Comparison of ENCODE assay signal across 1 cellular context in genomic region chr5:90889325-90889600, GRCh38.
TF ChIP-seq lines count a peak whose summit lies in the region.

No MANE protein-coding gene starts in this region.

TF ChIP-seq in GM23338, 12 proteins besides CTCF, POLR2A, EP300 and RAD21 (continued from another document):
- TF ChIP-seq, protein P1, sequence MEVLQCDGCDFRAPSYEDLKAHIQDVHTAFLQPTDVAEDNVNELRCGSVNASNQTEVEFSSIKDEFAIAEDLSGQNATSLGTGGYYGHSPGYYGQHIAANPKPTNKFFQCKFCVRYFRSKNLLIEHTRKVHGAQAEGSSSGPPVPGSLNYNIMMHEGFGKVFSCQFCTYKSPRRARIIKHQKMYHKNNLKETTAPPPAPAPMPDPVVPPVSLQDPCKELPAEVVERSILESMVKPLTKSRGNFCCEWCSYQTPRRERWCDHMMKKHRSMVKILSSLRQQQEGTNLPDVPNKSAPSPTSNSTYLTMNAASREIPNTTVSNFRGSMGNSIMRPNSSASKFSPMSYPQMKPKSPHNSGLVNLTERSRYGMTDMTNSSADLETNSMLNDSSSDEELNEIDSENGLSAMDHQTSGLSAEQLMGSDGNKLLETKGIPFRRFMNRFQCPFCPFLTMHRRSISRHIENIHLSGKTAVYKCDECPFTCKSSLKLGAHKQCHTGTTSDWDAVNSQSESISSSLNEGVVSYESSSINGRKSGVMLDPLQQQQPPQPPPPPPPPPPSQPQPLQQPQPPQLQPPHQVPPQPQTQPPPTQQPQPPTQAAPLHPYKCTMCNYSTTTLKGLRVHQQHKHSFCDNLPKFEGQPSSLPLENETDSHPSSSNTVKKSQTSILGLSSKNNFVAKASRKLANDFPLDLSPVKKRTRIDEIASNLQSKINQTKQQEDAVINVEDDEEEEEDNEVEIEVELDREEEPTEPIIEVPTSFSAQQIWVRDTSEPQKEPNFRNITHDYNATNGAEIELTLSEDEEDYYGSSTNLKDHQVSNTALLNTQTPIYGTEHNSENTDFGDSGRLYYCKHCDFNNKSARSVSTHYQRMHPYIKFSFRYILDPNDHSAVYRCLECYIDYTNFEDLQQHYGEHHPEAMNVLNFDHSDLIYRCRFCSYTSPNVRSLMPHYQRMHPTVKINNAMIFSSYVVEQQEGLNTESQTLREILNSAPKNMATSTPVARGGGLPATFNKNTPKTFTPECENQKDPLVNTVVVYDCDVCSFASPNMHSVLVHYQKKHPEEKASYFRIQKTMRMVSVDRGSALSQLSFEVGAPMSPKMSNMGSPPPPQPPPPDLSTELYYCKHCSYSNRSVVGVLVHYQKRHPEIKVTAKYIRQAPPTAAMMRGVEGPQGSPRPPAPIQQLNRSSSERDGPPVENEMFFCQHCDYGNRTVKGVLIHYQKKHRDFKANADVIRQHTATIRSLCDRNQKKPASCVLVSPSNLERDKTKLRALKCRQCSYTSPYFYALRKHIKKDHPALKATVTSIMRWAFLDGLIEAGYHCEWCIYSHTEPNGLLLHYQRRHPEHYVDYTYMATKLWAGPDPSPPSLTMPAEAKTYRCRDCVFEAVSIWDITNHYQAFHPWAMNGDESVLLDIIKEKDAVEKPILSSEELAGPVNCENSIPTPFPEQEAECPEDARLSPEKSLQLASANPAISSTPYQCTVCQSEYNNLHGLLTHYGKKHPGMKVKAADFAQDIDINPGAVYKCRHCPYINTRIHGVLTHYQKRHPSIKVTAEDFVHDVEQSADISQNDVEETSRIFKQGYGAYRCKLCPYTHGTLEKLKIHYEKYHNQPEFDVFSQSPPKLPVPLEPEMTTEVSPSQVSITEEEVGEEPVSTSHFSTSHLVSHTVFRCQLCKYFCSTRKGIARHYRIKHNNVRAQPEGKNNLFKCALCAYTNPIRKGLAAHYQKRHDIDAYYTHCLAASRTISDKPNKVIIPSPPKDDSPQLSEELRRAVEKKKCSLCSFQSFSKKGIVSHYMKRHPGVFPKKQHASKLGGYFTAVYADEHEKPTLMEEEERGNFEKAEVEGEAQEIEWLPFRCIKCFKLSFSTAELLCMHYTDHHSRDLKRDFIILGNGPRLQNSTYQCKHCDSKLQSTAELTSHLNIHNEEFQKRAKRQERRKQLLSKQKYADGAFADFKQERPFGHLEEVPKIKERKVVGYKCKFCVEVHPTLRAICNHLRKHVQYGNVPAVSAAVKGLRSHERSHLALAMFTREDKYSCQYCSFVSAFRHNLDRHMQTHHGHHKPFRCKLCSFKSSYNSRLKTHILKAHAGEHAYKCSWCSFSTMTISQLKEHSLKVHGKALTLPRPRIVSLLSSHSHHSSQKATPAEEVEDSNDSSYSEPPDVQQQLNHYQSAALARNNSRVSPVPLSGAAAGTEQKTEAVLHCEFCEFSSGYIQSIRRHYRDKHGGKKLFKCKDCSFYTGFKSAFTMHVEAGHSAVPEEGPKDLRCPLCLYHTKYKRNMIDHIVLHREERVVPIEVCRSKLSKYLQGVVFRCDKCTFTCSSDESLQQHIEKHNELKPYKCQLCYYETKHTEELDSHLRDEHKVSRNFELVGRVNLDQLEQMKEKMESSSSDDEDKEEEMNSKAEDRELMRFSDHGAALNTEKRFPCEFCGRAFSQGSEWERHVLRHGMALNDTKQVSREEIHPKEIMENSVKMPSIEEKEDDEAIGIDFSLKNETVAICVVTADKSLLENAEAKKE (CRISPR knock-in tag; IDR thresholded peaks at IDR 0.05) = no peak
- no peak for TF ChIP-seq NANOG (IDR thresholded peaks at IDR 0.05; ENCODE audit: borderline replicate concordance)
- TF ChIP-seq EZH2 (IDR thresholded peaks at IDR 0.05; ENCODE audit: low read depth, unreplicated experiment) = no peak
- no peak for TF ChIP-seq EZH2phosphoT487 (IDR thresholded peaks at IDR 0.05; ENCODE audit: unreplicated experiment)
- no peak for TF ChIP-seq ZNF331 (CRISPR knock-in tag; IDR thresholded peaks at IDR 0.05; ENCODE audit: low read depth)
- TF ChIP-seq CREB1 (CRISPR knock-in tag; IDR thresholded peaks at IDR 0.05; ENCODE audit: low read depth) = no peak
- no peak for TF ChIP-seq POLR2AphosphoS5 (IDR thresholded peaks at IDR 0.05; ENCODE audit: low read depth)
- TF ChIP-seq, protein P2, sequence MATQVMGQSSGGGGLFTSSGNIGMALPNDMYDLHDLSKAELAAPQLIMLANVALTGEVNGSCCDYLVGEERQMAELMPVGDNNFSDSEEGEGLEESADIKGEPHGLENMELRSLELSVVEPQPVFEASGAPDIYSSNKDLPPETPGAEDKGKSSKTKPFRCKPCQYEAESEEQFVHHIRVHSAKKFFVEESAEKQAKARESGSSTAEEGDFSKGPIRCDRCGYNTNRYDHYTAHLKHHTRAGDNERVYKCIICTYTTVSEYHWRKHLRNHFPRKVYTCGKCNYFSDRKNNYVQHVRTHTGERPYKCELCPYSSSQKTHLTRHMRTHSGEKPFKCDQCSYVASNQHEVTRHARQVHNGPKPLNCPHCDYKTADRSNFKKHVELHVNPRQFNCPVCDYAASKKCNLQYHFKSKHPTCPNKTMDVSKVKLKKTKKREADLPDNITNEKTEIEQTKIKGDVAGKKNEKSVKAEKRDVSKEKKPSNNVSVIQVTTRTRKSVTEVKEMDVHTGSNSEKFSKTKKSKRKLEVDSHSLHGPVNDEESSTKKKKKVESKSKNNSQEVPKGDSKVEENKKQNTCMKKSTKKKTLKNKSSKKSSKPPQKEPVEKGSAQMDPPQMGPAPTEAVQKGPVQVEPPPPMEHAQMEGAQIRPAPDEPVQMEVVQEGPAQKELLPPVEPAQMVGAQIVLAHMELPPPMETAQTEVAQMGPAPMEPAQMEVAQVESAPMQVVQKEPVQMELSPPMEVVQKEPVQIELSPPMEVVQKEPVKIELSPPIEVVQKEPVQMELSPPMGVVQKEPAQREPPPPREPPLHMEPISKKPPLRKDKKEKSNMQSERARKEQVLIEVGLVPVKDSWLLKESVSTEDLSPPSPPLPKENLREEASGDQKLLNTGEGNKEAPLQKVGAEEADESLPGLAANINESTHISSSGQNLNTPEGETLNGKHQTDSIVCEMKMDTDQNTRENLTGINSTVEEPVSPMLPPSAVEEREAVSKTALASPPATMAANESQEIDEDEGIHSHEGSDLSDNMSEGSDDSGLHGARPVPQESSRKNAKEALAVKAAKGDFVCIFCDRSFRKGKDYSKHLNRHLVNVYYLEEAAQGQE (IDR thresholded peaks at IDR 0.05; ENCODE audit: unreplicated experiment) = no peak
- TF ChIP-seq ZNF114 (CRISPR knock-in tag; IDR thresholded peaks at IDR 0.05) = no peak
- TF ChIP-seq JUNB (IDR thresholded peaks at IDR 0.05; ENCODE audit: unreplicated experiment) = no peak
